ENCODE assay signal across 10 cellular contexts in the genomic region with DNA sequence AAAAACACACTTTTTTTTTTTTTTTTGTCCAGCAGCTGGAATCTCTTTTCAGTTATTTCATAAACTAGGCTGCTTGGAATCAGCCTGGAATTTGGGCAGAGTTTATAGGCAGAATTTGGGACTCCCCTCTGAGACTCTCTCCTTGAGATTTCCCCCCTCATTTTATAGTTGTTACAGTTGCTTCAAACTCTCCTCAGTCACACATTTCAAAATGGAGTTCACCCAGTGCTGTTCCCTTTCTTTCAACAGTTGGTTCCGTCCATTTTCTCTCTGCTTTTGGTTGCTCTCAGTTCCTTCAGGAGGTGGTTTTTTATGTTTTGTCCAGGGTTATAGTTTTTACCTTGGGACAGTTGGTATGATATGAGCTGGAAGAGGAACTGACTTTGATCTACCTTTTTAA. TPM values are rescaled to one million over a fixed set of nuclear protein-coding genes. Genes with fewer than 3 reads are reported as not detected.
A peak's percentile ranks its signal among the peaks of the same experiment; 100 is the strongest.
DNase-seq lines count a peak whose midpoint lies in the region; ATAC-seq and TF ChIP-seq lines count a peak whose summit lies in the region.
"Had no signal": no experiment of that assay in that cellular context is flagged by ENCODE, and none has a peak within 500 bp of the region (broad histone marks: within the 10 kb centered on the region; RNA-seq: fewer than 3 reads in every experiment).

No MANE protein-coding gene starts in this region.

- peaks cover 22% of the 10 kb centered on the region for H3K36me3 ChIP-seq in osteoblast (ENCODE audit: insufficient read depth, low read length)

- peaks cover 21% of the 10 kb centered on the region for H4K20me1 ChIP-seq in osteoblast (ENCODE audit: insufficient read depth, low read length)

- no peaks in the 10 kb centered on the region for H3K27me3 Mint-ChIP-seq in activated CD4-positive, alpha-beta T cell treated with anti-CD3 and anti-CD28 coated beads for 36 hours
- peaks cover 1% of the 10 kb centered on the region for H3K27me3 Mint-ChIP-seq in HFFc6 (ENCODE audit: insufficient read depth)

- H3K79me2 ChIP-seq in osteoblast (ENCODE audit: insufficient read depth, low read length): peaks cover 97% of the 10 kb centered on the region

- peaks cover 52% of the 10 kb centered on the region for H3K36me3 Mint-ChIP-seq in activated CD4-positive, alpha-beta T cell treated with anti-CD3 and anti-CD28 coated beads for 36 hours (ENCODE audit: low read depth)
- H3K36me3 Mint-ChIP-seq in HFFc6 (ENCODE audit: low read depth): peaks cover 15% of the 10 kb centered on the region

- no peak overlapping the region for H3K4me3 Mint-ChIP-seq in activated CD4-positive, alpha-beta T cell treated with anti-CD3 and anti-CD28 coated beads for 36 hours
- H3K4me3 Mint-ChIP-seq in HFFc6: no peak overlapping the region

- no peak for DNase-seq in activated CD4-positive, alpha-beta T cell treated with anti-CD3 and anti-CD28 coated beads for 36 hours
- DNase-seq in activated CD4-positive, alpha-beta T cell treated with anti-CD3 and anti-CD28 coated beads, Interleukin-2, amount 50 U/mL, for 48 hours: no peak
- DNase-seq in HFFc6 (no peak), osteoblast (ENCODE audit: insufficient read length, low spot score, missing footprints) (no peak), HCEC 1CT (no peak), HuH-7 (ENCODE audit: low spot score) (no peak), NCI-H2107 (lab: John Stamatoyannopoulos, UW) (no peak)

- TF ChIP-seq CTCF in HFFc6 (IDR thresholded peaks at IDR 0.05): no peak
- TF ChIP-seq CTCF in VCaP (conservative IDR thresholded peaks at IDR 0.05): no peak
- no peak for TF ChIP-seq CTCF in osteoblast (IDR thresholded peaks at IDR 0.05; ENCODE audit: extremely low read depth, low read depth, low read length)

- H3K27ac Mint-ChIP-seq in activated CD4-positive, alpha-beta T cell treated with anti-CD3 and anti-CD28 coated beads for 36 hours: peak overlapping the region; percentile 75
- H3K27ac Mint-ChIP-seq in HFFc6: peak overlapping the region; percentile 77

- no peaks in the 10 kb centered on the region for H3K9me3 ChIP-seq in osteoblast (ENCODE audit: low read depth, low read length)
- H3K9me3 ChIP-seq: transverse colon had no signal

- H3K4me3 ChIP-seq in osteoblast (ENCODE audit: insufficient read depth, low read length): no peak overlapping the region
- H3K4me3 ChIP-seq: transverse colon had no signal

- no peak for ATAC-seq in activated CD4-positive, alpha-beta T cell treated with anti-CD3 and anti-CD28 coated beads for 36 hours

- POLR2A ChIA-PET in activated CD4-positive, alpha-beta T cell treated with anti-CD3 and anti-CD28 coated beads for 36 hours (lab: Charles Lee): no interaction called here

- H3K4me2 ChIP-seq in osteoblast (ENCODE audit: insufficient read depth, low read length): peak overlapping the region; percentile 58

- no peaks in the 10 kb centered on the region for H3K27me3 ChIP-seq in osteoblast (ENCODE audit: insufficient read depth, low read length)
- H3K27me3 ChIP-seq: dorsolateral prefrontal cortex, transverse colon had no signal

- H3K4me1 Mint-ChIP-seq in activated CD4-positive, alpha-beta T cell treated with anti-CD3 and anti-CD28 coated beads for 36 hours: peaks cover 28% of the 10 kb centered on the region
- peaks cover 24% of the 10 kb centered on the region for H3K4me1 Mint-ChIP-seq in HFFc6 (ENCODE audit: low read depth)

- no peaks in the 10 kb centered on the region for H3K9me3 Mint-ChIP-seq in activated CD4-positive, alpha-beta T cell treated with anti-CD3 and anti-CD28 coated beads for 36 hours (ENCODE audit: low read depth)
- H3K9me3 Mint-ChIP-seq in HFFc6: no peaks in the 10 kb centered on the region

- intact Hi-C loops in activated CD4-positive, alpha-beta T cell treated with anti-CD3 and anti-CD28 coated beads for 36 hours (cut with DNase I, micrococcal nuclease): loop anchor here (1.0 to 10.0 kb wide), 5 partner anchors 25 to 154 kb away; a partner anchor contains a TSS

- CTCF ChIA-PET in activated CD4-positive, alpha-beta T cell treated with anti-CD3 and anti-CD28 coated beads for 36 hours (lab: Charles Lee): interaction anchor here (0.7 to 3.6 kb wide), 20 partner anchors 11 to 772 kb away, joined by 3 to 31 read pairs (median 6); a partner anchor contains a TSS

- peak overlapping the region; percentile 38 for H2AFZ ChIP-seq in osteoblast (ENCODE audit: low read length)

- H3K27ac ChIP-seq in VCaP (peak overlapping the region; percentile 87), osteoblast (ENCODE audit: low read depth, low read length) (peak overlapping the region; percentile 1)

- peaks cover 8% of the 10 kb centered on the region for H3K4me1 ChIP-seq in osteoblast (ENCODE audit: insufficient read depth, low read length)

RNA-seq across cellular contexts. Expression of a gene that starts 27.5 kb away (rescaled TPM):
- 100 to 1,000 TPM; 194 to 232 TPM for total RNA-seq in activated CD4-positive, alpha-beta T cell treated with anti-CD3 and anti-CD28 coated beads for 36 hours
- 100 to 1,000 TPM in 4 of 6 experiments, 10 to 100 TPM in 2; 65.2 to 121 (median 109) TPM for total RNA-seq in HFFc6 (2021; fragmentation: NEBNext Ultra II Directional; extraction: Animal tissue kit (Norgen Biotek cat#: 25700))
- 53.0 and 58.6 TPM in 2 replicates for total RNA-seq in osteoblast

RNA-seq across cellular contexts. Expression of a gene that starts 42.7 kb away (rescaled TPM):
- 10 to 100 TPM; 41.6 to 51.3 TPM for total RNA-seq in activated CD4-positive, alpha-beta T cell treated with anti-CD3 and anti-CD28 coated beads for 36 hours
- 10 to 100 TPM; 47.4 to 64.0 (median 53.3) TPM for total RNA-seq in HFFc6 (2021; fragmentation: NEBNext Ultra II Directional; extraction: Animal tissue kit (Norgen Biotek cat#: 25700))
- total RNA-seq in osteoblast: 68.4 and 75.3 TPM in 2 replicates
